8 cellular contexts compared by ENCODE assay signal in genomic region chr14:23988229-23988609, GRCh38. TPM values are rescaled to one million over a fixed set of nuclear protein-coding genes. Genes with fewer than 3 reads are reported as not detected.
DNase-seq lines count a peak whose midpoint lies in the region; ATAC-seq and TF ChIP-seq lines count a peak whose summit lies in the region.
"Not testable (repeated sequence)": the region's sequence is repeated elsewhere in the genome, so short reads cannot be mapped to it uniquely, and the experiment has no call there.

No MANE protein-coding gene starts in this region.

- H3K27me3 ChIP-seq in MG63; smooth muscle cell (ENCODE audit: low read depth): not testable (repeated sequence)

- peak overlapping the region; percentile 86 for H3K4me2 ChIP-seq in smooth muscle cell

- peak overlapping the region; percentile 72 for H2AFZ ChIP-seq in smooth muscle cell (ENCODE audit: low read depth)

- H3K27ac ChIP-seq in smooth muscle cell (ENCODE audit: low read depth) = not testable (repeated sequence)

- H3K79me2 ChIP-seq in smooth muscle cell (ENCODE audit: low read depth) = not testable (repeated sequence)

- H3F3A ChIP-seq in smooth muscle cell (ENCODE audit: low read depth) = not testable (repeated sequence)

- H3K36me3 Mint-ChIP-seq in activated T-cell treated with anti-CD3 and anti-CD28 coated beads, Interleukin-2, amount 50 U/mL, for 72 hours (ENCODE audit: insufficient read depth in 2 of 2); mesothelial cell of epicardium: not testable (repeated sequence)

- H3K4me3 ChIP-seq in MG63 = peak overlapping the region; percentile 52
- H3K4me3 ChIP-seq in epithelial cell of proximal tubule (ENCODE audit: low read depth, low read length) = peak overlapping the region; percentile 54
- H3K4me3 ChIP-seq in smooth muscle cell = peak overlapping the region; percentile 48

- H3K4me1 ChIP-seq in smooth muscle cell (ENCODE audit: low read depth) = not testable (repeated sequence)

- H3K27me3 Mint-ChIP-seq in activated T-cell treated with anti-CD3 and anti-CD28 coated beads, Interleukin-2, amount 50 U/mL, for 72 hours (ENCODE audit: low read depth); mesothelial cell of epicardium (ENCODE audit: low read depth): not testable (repeated sequence)

- not testable (repeated sequence) for H3K9me3 Mint-ChIP-seq in activated T-cell treated with anti-CD3 and anti-CD28 coated beads, Interleukin-2, amount 50 U/mL, for 72 hours; mesothelial cell of epicardium

- ATAC-seq in GM19452 (IDR thresholded peaks at IDR 0.05; ENCODE audit: unreplicated experiment) (peak; percentile 12), HG02938 (IDR thresholded peaks at IDR 0.05; ENCODE audit: unreplicated experiment) (peak; percentile 9)
- ATAC-seq in activated T-cell treated with anti-CD3 and anti-CD28 coated beads, Interleukin-2, amount 50 U/mL, for 72 hours (replicated peaks in 1 of 2) = peak; percentile 11

- not testable (repeated sequence) for H3K9me3 ChIP-seq in MG63; smooth muscle cell (replicated peaks; ENCODE audit: low read depth)

- H3K36me3 ChIP-seq in MG63; smooth muscle cell (ENCODE audit: low read depth): not testable (repeated sequence)

- H3K4me1 Mint-ChIP-seq in activated T-cell treated with anti-CD3 and anti-CD28 coated beads, Interleukin-2, amount 50 U/mL, for 72 hours (ENCODE audit: low read depth) = peaks cover 37% of the 10 kb centered on the region
- peaks cover 16% of the 10 kb centered on the region for H3K4me1 Mint-ChIP-seq in mesothelial cell of epicardium

- not testable (repeated sequence) for H4K20me1 ChIP-seq in smooth muscle cell (ENCODE audit: low read depth)

- H3K4me3 Mint-ChIP-seq in activated T-cell treated with anti-CD3 and anti-CD28 coated beads, Interleukin-2, amount 50 U/mL, for 72 hours = peak overlapping the region; percentile 85 to 96
- peak overlapping the region; percentile 66 for H3K4me3 Mint-ChIP-seq in mesothelial cell of epicardium

- peak overlapping the region; percentile 54 for H3K27ac Mint-ChIP-seq in activated T-cell treated with anti-CD3 and anti-CD28 coated beads, Interleukin-2, amount 50 U/mL, for 72 hours
- H3K27ac Mint-ChIP-seq in mesothelial cell of epicardium = peak overlapping the region; percentile 67

- peak; percentile 46 for DNase-seq in CD1c-positive myeloid dendritic cell (ENCODE audit: extremely low spot score)
- DNase-seq in MG63; activated T-cell treated with anti-CD3 and anti-CD28 coated beads, Interleukin-2, amount 50 U/mL, for 72 hours; epithelial cell of proximal tubule (ENCODE audit: low read depth); mesothelial cell of epicardium (ENCODE audit: low spot score in 2 of 2, unreplicated experiment in 2 of 2); smooth muscle cell (lab: John Stamatoyannopoulos, UW; ENCODE audit: unreplicated experiment): not testable (repeated sequence)

- H3K9ac ChIP-seq in smooth muscle cell (ENCODE audit: low read depth) = not testable (repeated sequence)

- TF ChIP-seq CTCF in epithelial cell of proximal tubule (conservative IDR thresholded peaks at IDR 0.05; ENCODE audit: low read depth, low read length); mesothelial cell of epicardium (IDR thresholded peaks at IDR 0.05; ENCODE audit: unreplicated experiment); smooth muscle cell (IDR thresholded peaks at IDR 0.05; ENCODE audit: borderline replicate concordance, insufficient read depth, poor library complexity, severe bottlenecking): not testable (repeated sequence)

- WGBS in smooth muscle cell (ENCODE audit: low lambda C conversion rate) = 88% methylated on average over 6 of the region's 6 CpGs

RNA-seq across cellular contexts. Expression of gene DHRS4L2, which starts 0.5 kb away (rescaled TPM):
- 2.0 and 13.5 TPM in 2 replicates for total RNA-seq in MG63 (2014; rRNA removed; shearing (Covaris generic); ENCODE audit: low replicate concordance)
- total RNA-seq in activated T-cell treated with anti-CD3 and anti-CD28 coated beads, Interleukin-2, amount 50 U/mL, for 72 hours = 10 to 100 TPM; 24.7 to 27.2 TPM
- total RNA-seq in epithelial cell of proximal tubule (13.6 and 14.8 TPM in 2 replicates), mesothelial cell of epicardium (19.1 to 23.2 TPM (median 22.5 TPM) in 3 replicates), smooth muscle cell (8.2 and 10.6 TPM in 2 replicates)
- 21.5 and 26.0 TPM in 2 replicates for polyA plus RNA-seq in smooth muscle cell

RNA-seq across cellular contexts. Expression of gene DHRS4, which starts 34.6 kb away (rescaled TPM):
- total RNA-seq in MG63 (2014; rRNA removed; shearing (Covaris generic); ENCODE audit: low replicate concordance) = 32.4 and 35.9 TPM in 2 replicates
- total RNA-seq in activated T-cell treated with anti-CD3 and anti-CD28 coated beads, Interleukin-2, amount 50 U/mL, for 72 hours = 10 to 100 TPM; 21.6 to 24.4 TPM
- total RNA-seq in epithelial cell of proximal tubule (33.1 and 43.7 TPM in 2 replicates), mesothelial cell of epicardium (20.9 to 23.7 TPM (median 22.0 TPM) in 3 replicates), smooth muscle cell (16.7 and 33.1 TPM in 2 replicates)
- 30.9 and 37.4 TPM in 2 replicates for polyA plus RNA-seq in smooth muscle cell
